Comparison of ENCODE assay signal across 1 cellular context in genomic region chr20:56358600-56359211, GRCh38.
A peak's percentile ranks its signal among the peaks of the same experiment; 100 is the strongest.
TF ChIP-seq lines count a peak whose summit lies in the region.

FAM210B (plus strand) TSS chr20:56358974; CDS start chr20:56359006, 32 bp downstream.

TF ChIP-seq in K562, 482 proteins besides CTCF, POLR2A, EP300 and RAD21 (continued from another document):
- TF ChIP-seq ZNF512 (tag; IDR thresholded peaks at IDR 0.05), result no peak
- no peak for TF ChIP-seq YBX1 (IDR thresholded peaks at IDR 0.05)
- TF ChIP-seq IRF9 (tag; IDR thresholded peaks at IDR 0.05), result no peak
- TF ChIP-seq SIN3B (IDR thresholded peaks at IDR 0.05; ENCODE audit: low read depth), result peak; percentile 42; the same call in 1 of the 2 replicates
- no peak for TF ChIP-seq ATF1 (CRISPR knock-in tag; IDR thresholded peaks at IDR 0.05)
- no peak for TF ChIP-seq ATF1 (tag; IDR thresholded peaks at IDR 0.05)
- TF ChIP-seq ELF1 (tag; IDR thresholded peaks at IDR 0.05), result no peak
- TF ChIP-seq ELK1 (CRISPR knock-in tag; IDR thresholded peaks at IDR 0.05), result no peak
- TF ChIP-seq NFATC3 (IDR thresholded peaks at IDR 0.05), result no peak
- no peak for TF ChIP-seq NR2C2 (CRISPR knock-in tag; IDR thresholded peaks at IDR 0.05)
- peak; percentile 89 for TF ChIP-seq NR2C2 (tag; IDR thresholded peaks at IDR 0.05)
- no peak for TF ChIP-seq ARHGAP35 (IDR thresholded peaks at IDR 0.05; ENCODE audit: partially characterized antibody)
- no peak for TF ChIP-seq GTF2F1 (IDR thresholded peaks at IDR 0.05; ENCODE audit: low read depth, low read length)
- TF ChIP-seq FOXJ3 (CRISPR knock-in tag; IDR thresholded peaks at IDR 0.05), result no peak
- TF ChIP-seq ZBTB7A (IDR thresholded peaks at IDR 0.05; ENCODE audit: borderline replicate concordance, control insufficient read depth, low read depth, low read length), result peak; percentile 82
- no peak for TF ChIP-seq ZBTB26 (CRISPR knock-in tag; IDR thresholded peaks at IDR 0.05)
- no peak for TF ChIP-seq TCF7 (IDR thresholded peaks at IDR 0.05; ENCODE audit: borderline replicate concordance)
- no peak for TF ChIP-seq ILK (tag; IDR thresholded peaks at IDR 0.05; ENCODE audit: borderline replicate concordance, low read depth)
- no peak for TF ChIP-seq CBX5 (IDR thresholded peaks at IDR 0.05; ENCODE audit: borderline replicate concordance, low read depth)
- no peak for TF ChIP-seq NFIX (CRISPR knock-in tag; IDR thresholded peaks at IDR 0.05; ENCODE audit: low read depth)
- TF ChIP-seq PHF8 (IDR thresholded peaks at IDR 0.05; ENCODE audit: borderline replicate concordance, low read length), result peak; percentile 50; the same call in 1 of the 2 replicates
- TF ChIP-seq NFE2L1 (tag; IDR thresholded peaks at IDR 0.05; ENCODE audit: borderline replicate concordance, low read depth), result no peak
- no peak for TF ChIP-seq PYGO2 (tag; IDR thresholded peaks at IDR 0.05)
- TF ChIP-seq HMG20A (CRISPR knock-in tag; conservative IDR thresholded peaks at IDR 0.05), result no peak
- TF ChIP-seq CBX2 (IDR thresholded peaks at IDR 0.05; ENCODE audit: insufficient read depth, low read length, poor library complexity, severe bottlenecking), result no peak
- no peak for TF ChIP-seq ZNF174 (CRISPR knock-in tag; IDR thresholded peaks at IDR 0.05)
- TF ChIP-seq ZNF282 (CRISPR knock-in tag; IDR thresholded peaks at IDR 0.05), result no peak
- no peak for TF ChIP-seq GABPB2 (CRISPR knock-in tag; conservative IDR thresholded peaks at IDR 0.05)
- TF ChIP-seq KAT8 (IDR thresholded peaks at IDR 0.05; ENCODE audit: low read depth), result no peak
- TF ChIP-seq ZBTB17 (CRISPR knock-in tag; IDR thresholded peaks at IDR 0.05), result no peak
- no peak for TF ChIP-seq MTF1 (CRISPR knock-in tag; IDR thresholded peaks at IDR 0.05; ENCODE audit: borderline replicate concordance)
- no peak for TF ChIP-seq JUND (IDR thresholded peaks at IDR 0.05; ENCODE audit: borderline replicate concordance, low read depth, low read length)
- no peak for TF ChIP-seq JUND (tag; IDR thresholded peaks at IDR 0.05; ENCODE audit: borderline replicate concordance, low read depth, low read length)
- no peak for TF ChIP-seq TCFL5 (CRISPR knock-in tag; conservative IDR thresholded peaks at IDR 0.05)
- peak in 2 of 3 experiments; percentile 40 to 61 for TF ChIP-seq YY1 (IDR thresholded peaks at IDR 0.05; ENCODE audit: borderline replicate concordance in 1 of 3, control insufficient read depth in 1 of 3, extremely low read depth in 1 of 3, insufficient read depth in 3 of 3, insufficient read length in 1 of 3, insufficient replicate concordance in 2 of 3, low read depth in 1 of 3, low read length in 2 of 3)
- no peak for TF ChIP-seq ZC3H4 (CRISPR knock-in tag; IDR thresholded peaks at IDR 0.05; ENCODE audit: borderline replicate concordance)
- no peak for TF ChIP-seq GMEB1 (CRISPR knock-in tag; IDR thresholded peaks at IDR 0.05)
- TF ChIP-seq ZFPM2 (CRISPR knock-in tag; IDR thresholded peaks at IDR 0.05), result no peak
- no peak for TF ChIP-seq GATAD2A (IDR thresholded peaks at IDR 0.05)
- TF ChIP-seq CHD2 (IDR thresholded peaks at IDR 0.05; ENCODE audit: low read depth, low read length), result no peak
- TF ChIP-seq NFE2 (IDR thresholded peaks at IDR 0.05; ENCODE audit: low read depth), result no peak
- no peak for TF ChIP-seq SFPQ (IDR thresholded peaks at IDR 0.05; ENCODE audit: low read depth, low read length)
- no peak for TF ChIP-seq SNIP1 (IDR thresholded peaks at IDR 0.05; ENCODE audit: low read depth)
- no peak for TF ChIP-seq NFXL1 (CRISPR knock-in tag; IDR thresholded peaks at IDR 0.05)
- TF ChIP-seq MCM3 (IDR thresholded peaks at IDR 0.05), result no peak
- TF ChIP-seq MCM5 (IDR thresholded peaks at IDR 0.05; ENCODE audit: low read depth), result no peak
- TF ChIP-seq E4F1 (CRISPR knock-in tag; IDR thresholded peaks at IDR 0.05; ENCODE audit: borderline replicate concordance), result no peak
- TF ChIP-seq DLX4 (CRISPR knock-in tag; IDR thresholded peaks at IDR 0.05), result no peak
- no peak for TF ChIP-seq MLLT1 (IDR thresholded peaks at IDR 0.05)
- no peak for TF ChIP-seq ATF3 (IDR thresholded peaks at IDR 0.05)
- no peak for TF ChIP-seq ATF3 (CRISPR knock-in tag; conservative IDR thresholded peaks at IDR 0.05)
